19 cellular contexts compared by ENCODE assay signal in genomic region chr15:57740048-57740447, GRCh38.
"Had no signal": no experiment of that assay in that cellular context is flagged by ENCODE, and none has a peak within 500 bp of the region (broad histone marks: within the 10 kb centered on the region; RNA-seq: fewer than 3 reads in every experiment).

No MANE protein-coding gene starts in this region.

- H3K27me3 ChIP-seq: right lobe of liver, tibial nerve had no signal

- H3K9me3 ChIP-seq: lower lobe of right lung, right lobe of liver, thoracic aorta had no signal

- H2AFZ ChIP-seq: parathyroid adenoma had no signal

- H3K36me3 ChIP-seq: lower lobe of right lung, right lobe of liver, thoracic aorta, tibial nerve had no signal

- H3K27ac Mint-ChIP-seq: effector memory CD8-positive, alpha-beta T cell; immature natural killer cell; natural killer cell; progenitor cell of endocrine pancreas; stimulated activated naive B cell treated with anti-CD40 and anti-IgM and Interleukin-4, amounts not matched to agents 10 μg/mL and 1 μg/mL and 100 μg/mL, for 72 hours; stimulated activated naive CD8-positive, alpha-beta T cell treated with anti-CD3 and anti-CD28 coated beads, Interleukin-15, Interleukin-2, amounts not matched to agents 100 ng/mL and 50 ng/mL, for 24 hours had no signal

- H3K9ac ChIP-seq: parathyroid adenoma had no signal

- ATAC-seq: effector memory CD8-positive, alpha-beta T cell; left ventricle myocardium superior; lower lobe of right lung; natural killer cell; right lobe of liver; stimulated activated naive B cell treated with anti-CD40 and anti-IgM and Interleukin-4, amounts not matched to agents 10 μg/mL and 1 μg/mL and 100 μg/mL, for 72 hours had no signal

- H3K79me2 ChIP-seq: parathyroid adenoma had no signal

- H3K27me3 Mint-ChIP-seq: effector memory CD8-positive, alpha-beta T cell; progenitor cell of endocrine pancreas; stimulated activated naive B cell treated with anti-CD40 and anti-IgM and Interleukin-4, amounts not matched to agents 10 μg/mL and 1 μg/mL and 100 μg/mL, for 72 hours; stimulated activated naive CD8-positive, alpha-beta T cell treated with anti-CD3 and anti-CD28 coated beads, Interleukin-15, Interleukin-2, amounts not matched to agents 100 ng/mL and 50 ng/mL, for 24 hours had no signal

- H3K9me3 Mint-ChIP-seq: effector memory CD8-positive, alpha-beta T cell; immature natural killer cell; natural killer cell; stimulated activated naive CD8-positive, alpha-beta T cell treated with anti-CD3 and anti-CD28 coated beads, Interleukin-15, Interleukin-2, amounts not matched to agents 100 ng/mL and 50 ng/mL, for 24 hours had no signal

- H3K4me1 ChIP-seq: lower lobe of right lung, parathyroid adenoma, right lobe of liver had no signal

- H3K4me3 ChIP-seq: coronary artery, lower lobe of right lung, right lobe of liver, thoracic aorta, tibial nerve had no signal

- H3K27ac ChIP-seq: coronary artery, lower lobe of right lung, parathyroid adenoma, right lobe of liver, thoracic aorta, tibial nerve had no signal

- DNase-seq: dermis blood vessel endothelial cell; effector memory CD8-positive, alpha-beta T cell; immature natural killer cell; kidney glomerular epithelial cell; left ventricle myocardium superior; lower lobe of right lung; natural killer cell; right lobe of liver; small intestine; stimulated activated CD4-positive, alpha-beta T cell treated with anti-CD3 and anti-CD28 coated beads, Interleukin-15, amount 100 ng/mL, for 24 hours; stimulated activated CD4-positive, alpha-beta T cell treated with anti-CD3 and anti-CD28 coated beads, Interleukin-2, amount 100 ng/mL, for 48 hours; stimulated activated naive B cell treated with anti-CD40 and anti-IgM and Interleukin-4, amounts not matched to agents 10 μg/mL and 1 μg/mL and 100 μg/mL, for 72 hours had no signal

- H3K36me3 Mint-ChIP-seq: natural killer cell had no signal

- H3K4me1 Mint-ChIP-seq: immature natural killer cell; natural killer cell; stimulated activated naive B cell treated with anti-CD40 and anti-IgM and Interleukin-4, amounts not matched to agents 10 μg/mL and 1 μg/mL and 100 μg/mL, for 72 hours had no signal

- H3K4me3 Mint-ChIP-seq: effector memory CD8-positive, alpha-beta T cell; immature natural killer cell; natural killer cell; neural crest cell; stimulated activated naive B cell treated with anti-CD40 and anti-IgM and Interleukin-4, amounts not matched to agents 10 μg/mL and 1 μg/mL and 100 μg/mL, for 72 hours; stimulated activated naive CD8-positive, alpha-beta T cell treated with anti-CD3 and anti-CD28 coated beads, Interleukin-15, Interleukin-2, amounts not matched to agents 100 ng/mL and 50 ng/mL, for 24 hours had no signal
